In the genomic region with DNA sequence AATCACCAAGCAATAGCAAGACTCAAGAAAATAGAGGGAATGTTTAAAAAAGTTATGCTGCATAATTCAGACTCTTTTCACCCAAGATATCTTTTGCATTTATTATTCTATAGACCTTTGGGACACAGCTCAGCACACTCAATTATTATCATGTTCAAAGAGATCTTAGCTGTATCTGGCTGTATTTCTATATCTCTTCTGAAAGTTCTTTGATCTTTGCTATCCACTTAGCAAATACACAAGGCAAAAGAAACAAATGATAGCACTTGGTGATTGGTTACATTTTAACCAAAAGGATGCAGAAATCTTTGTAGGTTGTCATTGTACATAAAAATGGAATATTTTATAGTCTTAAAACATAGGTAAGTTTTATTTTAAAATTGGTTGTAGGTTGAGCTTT, we compare ENCODE assay signal across 30 cellular contexts. TPM values are rescaled to one million over a fixed set of nuclear protein-coding genes. Genes with fewer than 3 reads are reported as not detected.
DNase-seq lines count a peak whose midpoint lies in the region; ATAC-seq, FAIRE-seq and TF ChIP-seq lines count a peak whose summit lies in the region.
"Had no signal": no experiment of that assay in that cellular context is flagged by ENCODE, and none has a peak within 500 bp of the region (broad histone marks: within the 10 kb centered on the region; RNA-seq: fewer than 3 reads in every experiment).

No MANE protein-coding gene starts in this region.

- H3K4me3 ChIP-seq in A549 (no peak overlapping the region), Loucy (ENCODE audit: low read length, poor library complexity, severe bottlenecking) (no peak overlapping the region)
- no peak overlapping the region for H3K4me3 ChIP-seq in CD8-positive, alpha-beta T cell (ENCODE audit: low read depth, low read length)
- H3K4me3 ChIP-seq: PC-9, SJCRH30 had no signal

- no peaks in the 10 kb centered on the region for H3K36me3 Mint-ChIP-seq in neural crest cell (ENCODE audit: low read depth)
- no peaks in the 10 kb centered on the region for H3K36me3 Mint-ChIP-seq in CD8-positive, alpha-beta T cell

- no peaks in the 10 kb centered on the region for H3K79me2 ChIP-seq in Loucy (ENCODE audit: insufficient read depth, low read length)

- TF ChIP-seq POLR2A in A549 (IDR thresholded peaks at IDR 0.05; ENCODE audit: low read length), result no peak

- H3K36me3 ChIP-seq in Loucy (ENCODE audit: insufficient read depth, low read length), result no peaks in the 10 kb centered on the region
- H3K36me3 ChIP-seq in CD8-positive, alpha-beta T cell (ENCODE audit: insufficient read depth, low read length), result no peaks in the 10 kb centered on the region
- H3K36me3 ChIP-seq: SJCRH30 had no signal

- H3K9ac ChIP-seq in Loucy (ENCODE audit: low read depth, low read length, poor library complexity, severe bottlenecking), result no peak overlapping the region

- H3K4me3 Mint-ChIP-seq in neural crest cell, result no peak overlapping the region
- no peak overlapping the region for H3K4me3 Mint-ChIP-seq in CD8-positive, alpha-beta T cell
- H3K4me3 Mint-ChIP-seq: CD4-positive, alpha-beta memory T cell had no signal

- CTCF ChIA-PET in A549 (lab: Yijun Ruan, JAX), result interaction anchor here (0.6 to 10.0 kb wide), 5 partner anchors 9 to 220 kb away, joined by 3 to 196 read pairs (median 5); no protein-coding TSS in a partner anchor
- CTCF ChIA-PET in CD8-positive, alpha-beta T cell (lab: Charles Lee), result interaction anchor here (2.3 kb wide), 1 partner anchor 31 kb away, joined by 9 read pairs; no protein-coding TSS in a partner anchor

- in situ Hi-C loops in GM13977 (cut with MboI; ENCODE audit: low pct_unique_long_range_greater_than_20kb, low sequenced_read_pairs, unreplicated experiment), result no loop called here

- no peak for FAIRE-seq in A549 (lab: Jason Lieb, UNC)
- FAIRE-seq: GM12891, H1 had no signal

- H3K27ac ChIP-seq in A549, result no peak overlapping the region
- no peak overlapping the region for H3K27ac ChIP-seq in CD8-positive, alpha-beta T cell (ENCODE audit: low read depth, low read length)
- H3K27ac ChIP-seq: PC-9, SJCRH30 had no signal

- no peaks in the 10 kb centered on the region for H3K9me3 Mint-ChIP-seq in neural crest cell
- H3K9me3 Mint-ChIP-seq in CD8-positive, alpha-beta T cell, result peaks cover 2% of the 10 kb centered on the region

- no peak for TF ChIP-seq CTCF in A549 (IDR thresholded peaks at IDR 0.05)
- TF ChIP-seq CTCF in Loucy (conservative IDR thresholded peaks at IDR 0.05; ENCODE audit: low read length), result no peak
- TF ChIP-seq CTCF in neural crest cell (conservative IDR thresholded peaks at IDR 0.05), result no peak
- TF ChIP-seq CTCF in GM13977 (IDR thresholded peaks at IDR 0.05; ENCODE audit: extremely low read depth, insufficient read depth, missing control alignments), result no peak
- no peak for TF ChIP-seq CTCF in CD8-positive, alpha-beta T cell (IDR thresholded peaks at IDR 0.05)

- peak overlapping the region; percentile 17; the same call in 1 of the 3 replicates for H3K4me2 ChIP-seq in A549
- peak overlapping the region; percentile 43 for H3K4me2 ChIP-seq in Loucy (ENCODE audit: low read depth, low read length, poor library complexity, severe bottlenecking)
- H3K4me2 ChIP-seq: PC-9 had no signal

- H3K27me3 Mint-ChIP-seq in neural crest cell (ENCODE audit: low read depth), result peaks cover 14% of the 10 kb centered on the region
- H3K27me3 Mint-ChIP-seq in CD8-positive, alpha-beta T cell (ENCODE audit: low read depth), result peaks cover 3% of the 10 kb centered on the region

- TF ChIP-seq RAD21 in A549 (conservative IDR thresholded peaks at IDR 0.05 in 1 of 2, IDR thresholded peaks at IDR 0.05 in 1 of 2), result no peak

- H3F3A ChIP-seq in Loucy (ENCODE audit: low read depth), result no peaks in the 10 kb centered on the region

- DNase-seq in A549 (ENCODE audit: low read depth in 1 of 2, low spot score in 1 of 2), result no peak
- DNase-seq in left colon, result no peak
- no peak for DNase-seq in neural crest cell (ENCODE audit: low read depth, low spot score)
- no peak for DNase-seq in GM13977 (ENCODE audit: low spot score)
- no peak for DNase-seq in CD8-positive, alpha-beta T cell
- DNase-seq: 8988T; CD4-positive, alpha-beta memory T cell; DMS79 treated with DMSO at 0.1 percent for 48 hours; GF-D8; HCEC 1CT; IMR-90; KG1; MV-4-11; NCI-H1105; NCI-H1436 treated with DMSO at 0.1 percent for 48 hours; NCI-H187 treated with DMSO at 0.1 percent for 48 hours; NCI-H2171 treated with DMSO at 0.1 percent for 48 hours; NCI-H345; NCI-H524; NCI-H774; NK-92 treated with Interleukin-12 subunit alpha and Interleukin-12 subunit beta, amount 100 ng/mL, for 24 hours; PC-9; SJCRH30 had no signal

- ATAC-seq in A549, result no peak
- peak; percentile 37 for ATAC-seq in left colon
- ATAC-seq in GM21381 (IDR thresholded peaks at IDR 0.05; ENCODE audit: unreplicated experiment), result no peak
- ATAC-seq in CD8-positive, alpha-beta T cell, result no peak
- ATAC-seq: Right ventricle myocardium inferior had no signal

- intact Hi-C loops in left colon (cut with DNase I, micrococcal nuclease), result loop anchor here in 1 of 2 donors (5.0 kb wide), 1 partner anchor 33 kb away; no protein-coding TSS in a partner anchor
- intact Hi-C loops in CD8-positive, alpha-beta T cell (cut with DNase I, micrococcal nuclease), result loop anchor here in 1 of 2 experiments (5.0 kb wide), 1 partner anchor 643 kb away; no protein-coding TSS in a partner anchor

- TF ChIP-seq EP300 in A549 (IDR thresholded peaks at IDR 0.05), result no peak

- H4K20me1 ChIP-seq in Loucy (ENCODE audit: insufficient read depth, low read length, poor library complexity, severe bottlenecking), result no peaks in the 10 kb centered on the region

- no peaks in the 10 kb centered on the region for H3K9me2 ChIP-seq in Loucy (replicated peaks; ENCODE audit: low read depth, low read length)

- POLR2A ChIA-PET in A549 (lab: Yijun Ruan, JAX), result interaction anchor here (1.2 kb wide), 1 partner anchor 30 kb away, joined by 5 read pairs; no protein-coding TSS in a partner anchor
- POLR2A ChIA-PET in CD8-positive, alpha-beta T cell (lab: Charles Lee), result no interaction called here

- H3K9me3 ChIP-seq in A549 (no peaks in the 10 kb centered on the region), Loucy (ENCODE audit: insufficient read depth, low read depth, low read length) (no peaks in the 10 kb centered on the region)
- H3K9me3 ChIP-seq in CD8-positive, alpha-beta T cell (ENCODE audit: low read length), result no peaks in the 10 kb centered on the region
- H3K9me3 ChIP-seq: SJCRH30 had no signal

- no peaks in the 10 kb centered on the region for H3K4me1 Mint-ChIP-seq in neural crest cell
- H3K4me1 Mint-ChIP-seq in CD8-positive, alpha-beta T cell (ENCODE audit: low read depth), result no peaks in the 10 kb centered on the region

- H2AFZ ChIP-seq in Loucy (ENCODE audit: low read length), result no peak overlapping the region
- H2AFZ ChIP-seq: PC-9 had no signal

- H3K27me3 ChIP-seq in Loucy (ENCODE audit: insufficient read depth, low read length, poor library complexity, severe bottlenecking), result no peaks in the 10 kb centered on the region
- no peaks in the 10 kb centered on the region for H3K27me3 ChIP-seq in CD8-positive, alpha-beta T cell (ENCODE audit: insufficient read depth, low read length)
- H3K27me3 ChIP-seq: SJCRH30 had no signal

- peak overlapping the region; percentile 43 for H3K27ac Mint-ChIP-seq in neural crest cell (ENCODE audit: unreplicated experiment)
- no peak overlapping the region for H3K27ac Mint-ChIP-seq in CD8-positive, alpha-beta T cell
- H3K27ac Mint-ChIP-seq: CD4-positive, alpha-beta memory T cell had no signal

- H3K4me1 ChIP-seq in A549 (peaks cover 6% of the 10 kb centered on the region; the same call in 2 of the 3 replicates), Loucy (ENCODE audit: insufficient read depth, low read length, poor library complexity, severe bottlenecking) (peaks cover 14% of the 10 kb centered on the region)
- no peaks in the 10 kb centered on the region for H3K4me1 ChIP-seq in CD8-positive, alpha-beta T cell (ENCODE audit: insufficient read depth, low read length)
- H3K4me1 ChIP-seq: SJCRH30 had no signal

TF ChIP-seq in A549, 52 proteins besides CTCF, POLR2A, EP300 and RAD21 (continues in another document):
- TF ChIP-seq CHD4 (IDR thresholded peaks at IDR 0.05; ENCODE audit: borderline replicate concordance) (no peak), GATA3 (IDR thresholded peaks at IDR 0.05; ENCODE audit: borderline replicate concordance) (no peak), ZC3H11A (IDR thresholded peaks at IDR 0.05) (no peak), FOSB (CRISPR knock-in tag; IDR thresholded peaks at IDR 0.05) (no peak), HOXB13 (CRISPR knock-in tag; IDR thresholded peaks at IDR 0.05; ENCODE audit: low read depth) (no peak), FOXS1 (CRISPR knock-in tag; IDR thresholded peaks at IDR 0.05) (no peak), HOXB5 (CRISPR knock-in tag; IDR thresholded peaks at IDR 0.05) (no peak), FOSL2 (IDR thresholded peaks at IDR 0.05) (no peak), FOSL2 (CRISPR knock-in tag; IDR thresholded peaks at IDR 0.05) (no peak), CBX2 (IDR thresholded peaks at IDR 0.05; ENCODE audit: borderline replicate concordance, low read depth) (no peak), RCOR1 (IDR thresholded peaks at IDR 0.05; ENCODE audit: low read depth, low read length) (no peak), KDM1A (IDR thresholded peaks at IDR 0.05; ENCODE audit: low read depth) (no peak), PHF8 (IDR thresholded peaks at IDR 0.05; ENCODE audit: borderline replicate concordance, low read depth) (no peak), NR3C1 (IDR thresholded peaks at IDR 0.05) (no peak), JUNB (IDR thresholded peaks at IDR 0.05) (no peak)
- TF ChIP-seq, protein P1, sequence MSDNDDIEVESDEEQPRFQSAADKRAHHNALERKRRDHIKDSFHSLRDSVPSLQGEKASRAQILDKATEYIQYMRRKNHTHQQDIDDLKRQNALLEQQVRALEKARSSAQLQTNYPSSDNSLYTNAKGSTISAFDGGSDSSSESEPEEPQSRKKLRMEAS (IDR thresholded peaks at IDR 0.05), result no peak

RNA-seq across cellular contexts. Expression of a gene that starts 7.0 kb away (rescaled TPM):
- polyA plus RNA-seq in A549 (2011; rRNA removed), result 0.79 and 1.3 TPM in 2 replicates
- 0.01 TPM in 2 replicates for polyA plus RNA-seq in A549 (2012; cell fraction: cytosol; rRNA removed)
- polyA plus RNA-seq in A549 (2012; cell fraction: nucleus; rRNA removed), result not detected in 2 replicates
- polyA plus RNA-seq in A549 (2017; fragmentation: RNase III; extraction: RNeasy Plus Mini Kit Qiagen cat#74134 plus additional on column Dnase treatment), result 0.05 to 0.15 TPM (median 0.10 TPM) in 3 replicates
- 0.34 and 0.66 TPM in 2 replicates for polyA minus RNA-seq in A549 (2011; rRNA and poly(A)+ RNA removed)
- 10 to 100 TPM; 54.3 to 62.0 TPM for total RNA-seq in left colon
- total RNA-seq in neural crest cell, result not detected in 2 replicates
- total RNA-seq in CD8-positive, alpha-beta T cell, result not detected
- total RNA-seq: CD4-positive, alpha-beta memory T cell; H1; IMR-90; Right ventricle myocardium inferior; RPMI7951; SJCRH30 had no signal
- polyA plus RNA-seq: BJ; CD4-positive, alpha-beta memory T cell; H1; IMR-90 had no signal

RNA-seq across cellular contexts. Expression of a gene that starts 41.4 kb away (rescaled TPM):
- polyA plus RNA-seq in A549 (2011; rRNA removed) (1,336 and 1,626 TPM in 2 replicates), A549 (2017; fragmentation: RNase III; extraction: RNeasy Plus Mini Kit Qiagen cat#74134 plus additional on column Dnase treatment) (1,222 to 1,380 TPM (median 1,309 TPM) in 3 replicates)
- polyA plus RNA-seq in A549 (2012; cell fraction: cytosol; rRNA removed), result 1,191 and 1,403 TPM in 2 replicates
- polyA plus RNA-seq in A549 (2012; cell fraction: nucleus; rRNA removed), result 356 and 650 TPM in 2 replicates
- 211 and 233 TPM in 2 replicates for polyA minus RNA-seq in A549 (2011; rRNA and poly(A)+ RNA removed)
- total RNA-seq in left colon (100 to 1,000 TPM; 373 to 609 TPM), neural crest cell (181 and 188 TPM in 2 replicates)
- 10 to 100 TPM; 16.0 to 18.0 TPM for total RNA-seq in CD8-positive, alpha-beta T cell

Comparison
In these comparisons a context has a peak if more than half of its experiments do, and no peak if none do; other contexts are left out.
1. RNA of a gene that starts 7.0 kb away (total RNA-seq): 54.3 to 62.0 TPM in left colon; not detected in neural crest cell and not detected in CD8-positive, alpha-beta T cell; every median in the first group is over 10 times any median in the second.